9 cellular contexts compared by ENCODE assay signal in the genomic region with DNA sequence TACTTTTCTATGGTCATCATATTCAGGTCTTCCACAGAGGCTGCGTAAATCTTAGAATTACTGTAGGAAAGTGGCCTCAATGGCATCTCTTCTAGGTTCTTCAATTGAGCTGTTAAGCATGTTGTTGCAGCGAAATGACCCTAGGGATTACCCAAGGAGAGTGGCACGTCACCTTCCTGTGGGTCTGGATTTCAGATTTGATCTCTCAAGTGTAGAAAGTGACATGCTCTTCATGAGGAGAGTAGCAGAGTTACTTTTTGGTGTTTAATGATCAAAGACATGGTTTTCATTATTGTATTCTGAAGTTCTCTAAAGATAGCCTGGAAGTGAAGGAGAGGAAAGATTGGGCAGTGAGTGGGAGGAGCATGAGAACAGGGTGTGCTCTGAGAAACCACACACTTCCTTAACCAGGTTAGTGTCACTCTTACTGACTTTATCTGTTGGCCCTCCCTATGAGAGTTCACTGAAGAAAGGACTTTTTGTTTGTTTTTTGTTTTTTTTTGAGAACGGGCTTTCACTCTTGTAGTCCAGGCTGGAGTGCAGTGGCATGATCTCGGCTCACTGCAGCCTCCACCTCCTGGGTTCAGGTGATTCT.
DNase-seq lines count a peak whose midpoint lies in the region; ATAC-seq, FAIRE-seq and TF ChIP-seq lines count a peak whose summit lies in the region.
"Had no signal": no experiment of that assay in that cellular context is flagged by ENCODE, and none has a peak within 500 bp of the region (broad histone marks: within the 10 kb centered on the region; RNA-seq: fewer than 3 reads in every experiment).

No MANE protein-coding gene starts in this region.

- H3K36me3 ChIP-seq in left ventricle myocardium inferior (peaks cover 21% of the 10 kb centered on the region), psoas muscle (ENCODE audit: insufficient read depth in 1 of 2, low read depth in 1 of 2) (peaks cover 0 to 22% of the 10 kb centered on the region in 2 donors)

- DNase-seq in GM12891 (ENCODE audit: insufficient read length, low spot score) (no peak), KBM-7 (peak; percentile 76), left ventricle myocardium inferior (no peak), superior temporal gyrus (ENCODE audit: extremely low spot score) (no peak), hypothalamus (lab: John Stamatoyannopoulos, UW) (no peak), psoas muscle (no peak), OCI-M2 (lab: John Stamatoyannopoulos, UW; ENCODE audit: unreplicated experiment) (no peak)

- peak; percentile 79 for FAIRE-seq in GM12891 (lab: Jason Lieb, UNC)

- H3K4me3 ChIP-seq in left ventricle myocardium inferior (no peak overlapping the region), psoas muscle (no peak overlapping the region)
- H3K4me3 ChIP-seq: skin epidermis had no signal

- ATAC-seq in GM21515 (IDR thresholded peaks at IDR 0.05; ENCODE audit: unreplicated experiment) = peak; percentile 91
- no peak for ATAC-seq in psoas muscle

- H3K27me3 ChIP-seq in left ventricle myocardium inferior (ENCODE audit: low read depth) = no peaks in the 10 kb centered on the region
- no peaks in the 10 kb centered on the region for H3K27me3 ChIP-seq in psoas muscle (ENCODE audit: insufficient read depth in 3 of 3, low read length in 2 of 3)

- in situ Hi-C loops in KBM-7 (cut with MboI; ENCODE audit: low pct_unique_long_range_greater_than_20kb, low sequenced_read_pairs) = no loop called here

- intact Hi-C loops in left ventricle myocardium inferior (cut with micrococcal nuclease) (no loop called here), psoas muscle (cut with DNase I) (no loop called here)

- H3K27ac ChIP-seq in left ventricle myocardium inferior (replicated peaks) (peak overlapping the region; percentile 76), psoas muscle (no peak overlapping the region)

- WGBS in psoas muscle, 3 donors = 92 to 96% (median 94%) methylated on average over 5 of the region's 5 CpGs

- TF ChIP-seq POLR2A in GM12891 (IDR thresholded peaks at IDR 0.05; ENCODE audit: low read depth, low read length) = no peak

- H3K9me3 ChIP-seq in left ventricle myocardium inferior (replicated peaks) (no peaks in the 10 kb centered on the region), psoas muscle (no peaks in the 10 kb centered on the region)

- TF ChIP-seq CTCF in left ventricle myocardium inferior (IDR thresholded peaks at IDR 0.05; ENCODE audit: borderline replicate concordance) = no peak
- no peak for TF ChIP-seq CTCF in psoas muscle (IDR thresholded peaks at IDR 0.05)

- H3K4me1 ChIP-seq in left ventricle myocardium inferior (peaks cover 67% of the 10 kb centered on the region), psoas muscle (no peaks in the 10 kb centered on the region)

TF ChIP-seq in GM12891, 5 proteins besides CTCF, POLR2A, EP300 and RAD21:
- TF ChIP-seq SPI1 (IDR thresholded peaks at IDR 0.05; ENCODE audit: low read depth, low read length) = peak; percentile 58
- TF ChIP-seq TAF1 (IDR thresholded peaks at IDR 0.05; ENCODE audit: low read depth, low read length) = no peak
